ENCODE assay signal across 1 cellular context in genomic region chr5:177490311-177490991, GRCh38.
TF ChIP-seq lines count a peak whose summit lies in the region.

No MANE protein-coding gene starts in this region.

TF ChIP-seq in H1, 55 proteins besides CTCF, POLR2A, EP300 and RAD21:
- TF ChIP-seq KDM1A (IDR thresholded peaks at IDR 0.05; ENCODE audit: borderline replicate concordance, low read length) (no peak), CEBPB (IDR thresholded peaks at IDR 0.05; ENCODE audit: low read depth, low read length) (no peak), HDAC2 (IDR thresholded peaks at IDR 0.05; ENCODE audit: borderline replicate concordance in 1 of 2, low read depth in 2 of 2, low read length in 2 of 2) (no peak), NANOG (IDR thresholded peaks at IDR 0.05; ENCODE audit: insufficient read depth, low read depth, low read length, poor library complexity, severe bottlenecking) (no peak), SIN3A (conservative IDR thresholded peaks at IDR 0.05 in 1 of 2, IDR thresholded peaks at IDR 0.05 in 1 of 2; ENCODE audit: low read depth in 1 of 2, low read length in 2 of 2) (no peak), TCF12 (IDR thresholded peaks at IDR 0.05; ENCODE audit: low read depth, low read length) (no peak), SIRT6 (IDR thresholded peaks at IDR 0.05; ENCODE audit: low read length) (no peak), RFX5 (IDR thresholded peaks at IDR 0.05; ENCODE audit: borderline replicate concordance, low read depth, low read length) (no peak)
TF ChIP-seq in H1: peak in this region for 0.
